In the genomic region with DNA sequence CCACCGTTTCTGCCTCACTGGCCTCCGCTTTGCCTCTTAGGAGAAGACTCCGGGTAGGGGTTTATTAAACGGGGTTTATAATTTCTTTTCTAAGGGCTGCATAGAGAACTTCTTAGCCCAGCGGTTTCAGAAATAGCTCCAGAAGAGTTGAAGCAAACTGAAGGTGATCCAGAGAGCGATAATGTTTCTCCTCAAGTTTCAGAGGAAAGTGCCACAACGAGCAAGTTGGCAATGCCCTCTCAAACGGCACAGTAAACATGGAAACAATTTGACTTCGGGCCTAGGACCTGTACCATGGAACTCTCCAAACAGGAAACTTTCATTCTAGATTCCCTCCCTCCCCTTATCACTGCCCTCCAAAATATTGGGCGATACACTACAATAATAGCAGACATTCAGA, we compare ENCODE assay signal across 8 cellular contexts. TPM values are rescaled to one million over a fixed set of nuclear protein-coding genes. Genes with fewer than 3 reads are reported as not detected.
DNase-seq lines count a peak whose midpoint lies in the region; FAIRE-seq and TF ChIP-seq lines count a peak whose summit lies in the region.

No MANE protein-coding gene starts in this region.

- WGBS in mesodermal cell (ENCODE audit: insufficient coverage in 2 of 2), 2 experiments = 10 to 16% methylated on average over 9 of the region's 10 CpGs
- 20% methylated on average over 10 of the region's 10 CpGs for WGBS in urinary bladder

- H3K4me1 ChIP-seq in mesodermal cell (ENCODE audit: control insufficient read depth, insufficient read depth, low read length, poor library complexity, severe bottlenecking) (no peaks in the 10 kb centered on the region), urinary bladder (ENCODE audit: insufficient read depth) (no peaks in the 10 kb centered on the region)

- POLR2A ChIA-PET in MCF 10A (lab: Yijun Ruan, JAX) = interaction anchor here (0.5 to 5.2 kb wide), 28 partner anchors 9 to 1667 kb away, joined by 3 to 174 read pairs (median 4); a partner anchor contains a TSS

- H3K9me3 ChIP-seq in mesodermal cell (ENCODE audit: control insufficient read depth, low read length) = no peaks in the 10 kb centered on the region

- DNase-seq in activated naive CD4-positive, alpha-beta T cell treated with Interleukin-2 at 50 U/mL for 16 hours = no peak
- DNase-seq in MCF 10A (ENCODE audit: unreplicated experiment) (no peak), GM12892 (ENCODE audit: insufficient read length) (no peak), OCI-M2 (lab: John Stamatoyannopoulos, UW; ENCODE audit: unreplicated experiment) (no peak), midbrain (lab: John Stamatoyannopoulos, UW) (no peak)

- peaks cover 36% of the 10 kb centered on the region for H3K4me1 Mint-ChIP-seq in activated naive CD4-positive, alpha-beta T cell treated with anti-CD3 and anti-CD28 coated beads, Interleukin-2, amount 50 U/mL, for 24 hours
- peaks cover 23% of the 10 kb centered on the region for H3K4me1 Mint-ChIP-seq in MCF 10A (ENCODE audit: insufficient read depth, unreplicated experiment)

- intact Hi-C loops in MCF 10A (cut with micrococcal nuclease) = loop anchor here (2.0 to 10.0 kb wide), 3 partner anchors 168 to 812 kb away; no protein-coding TSS in a partner anchor

- no peaks in the 10 kb centered on the region for H3K9me3 Mint-ChIP-seq in activated naive CD4-positive, alpha-beta T cell treated with anti-CD3 and anti-CD28 coated beads, Interleukin-2, amount 50 U/mL, for 24 hours
- no peaks in the 10 kb centered on the region for H3K9me3 Mint-ChIP-seq in MCF 10A (ENCODE audit: unreplicated experiment)

- peaks cover 39% of the 10 kb centered on the region for H3K36me3 ChIP-seq in mesodermal cell (ENCODE audit: control insufficient read depth, insufficient read depth, low read length)
- no peaks in the 10 kb centered on the region for H3K36me3 ChIP-seq in urinary bladder (ENCODE audit: insufficient read depth)

- H3K27ac ChIP-seq in mesodermal cell (ENCODE audit: low read depth, low read length, severe bottlenecking) (peak overlapping the region; percentile 83), urinary bladder (ENCODE audit: low read depth) (no peak overlapping the region)

- H3K27me3 Mint-ChIP-seq in activated naive CD4-positive, alpha-beta T cell treated with anti-CD3 and anti-CD28 coated beads, Interleukin-2, amount 50 U/mL, for 24 hours = no peaks in the 10 kb centered on the region
- H3K27me3 Mint-ChIP-seq in MCF 10A (ENCODE audit: insufficient read depth, unreplicated experiment) = no peaks in the 10 kb centered on the region

- BruUV-seq in MCF 10A (replicated peaks; lab: Mats Ljungman, UMichigan) = TSS peak; percentile 53

- H3K4me3 Mint-ChIP-seq in activated naive CD4-positive, alpha-beta T cell treated with anti-CD3 and anti-CD28 coated beads, Interleukin-2, amount 50 U/mL, for 24 hours = peak overlapping the region; percentile 97
- peak overlapping the region; percentile 93 for H3K4me3 Mint-ChIP-seq in MCF 10A (ENCODE audit: unreplicated experiment)

- H3K36me3 Mint-ChIP-seq in activated naive CD4-positive, alpha-beta T cell treated with anti-CD3 and anti-CD28 coated beads, Interleukin-2, amount 50 U/mL, for 24 hours = peaks cover 5% of the 10 kb centered on the region
- H3K36me3 Mint-ChIP-seq in MCF 10A (ENCODE audit: insufficient read depth, unreplicated experiment) = peaks cover 40% of the 10 kb centered on the region

- CTCF ChIA-PET in MCF 10A (lab: Yijun Ruan, JAX) = interaction anchor here (0.5 to 3.3 kb wide), 22 partner anchors 10 to 818 kb away, joined by 3 to 20 read pairs (median 6); no protein-coding TSS in a partner anchor

- no peak for TF ChIP-seq CTCF in MCF 10A (IDR thresholded peaks at IDR 0.05; ENCODE audit: unreplicated experiment)

- peak overlapping the region; percentile 93 for H3K27ac Mint-ChIP-seq in activated naive CD4-positive, alpha-beta T cell treated with anti-CD3 and anti-CD28 coated beads, Interleukin-2, amount 50 U/mL, for 24 hours
- H3K27ac Mint-ChIP-seq in MCF 10A (ENCODE audit: low read depth, unreplicated experiment) = peak overlapping the region; percentile 87

- no peak for FAIRE-seq in GM12892 (lab: Jason Lieb, UNC)

- TF ChIP-seq POLR2A in GM12892 (IDR thresholded peaks at IDR 0.05; ENCODE audit: low read depth, low read length) = no peak

- H3K4me3 ChIP-seq in mesodermal cell (ENCODE audit: extremely low read depth, insufficient read depth, low read length, poor library complexity, severe bottlenecking) = peak overlapping the region; percentile 70
- peak overlapping the region; percentile 52 for H3K4me3 ChIP-seq in urinary bladder (ENCODE audit: low read depth, low read length)

RNA-seq across cellular contexts. Expression of a gene that starts 1.0 kb away (rescaled TPM):
- total RNA-seq in MCF 10A (2022) = 91.6 and 129 TPM in 2 replicates
- 114 TPM for polyA plus RNA-seq in mesodermal cell (2013, experiment 1 of 2)
- polyA plus RNA-seq in mesodermal cell (2013, experiment 2 of 2) = 118 TPM
- total RNA-seq in urinary bladder = 76.3 TPM
- polyA plus RNA-seq in urinary bladder = 59.8 TPM
- 142 TPM for polyA plus RNA-seq in GM12892 (2012; ENCODE audit: missing spikeins)

RNA-seq across cellular contexts. Expression of a gene that starts 23.1 kb away (rescaled TPM):
- 41.3 and 44.6 TPM in 2 replicates for total RNA-seq in MCF 10A (2022)
- 75.5 TPM for polyA plus RNA-seq in mesodermal cell (2013, experiment 1 of 2)
- 65.5 TPM for polyA plus RNA-seq in mesodermal cell (2013, experiment 2 of 2)
- total RNA-seq in urinary bladder = 33.9 TPM
- 62.2 TPM for polyA plus RNA-seq in urinary bladder
- polyA plus RNA-seq in GM12892 (2012; ENCODE audit: missing spikeins) = 48.3 TPM
